ENCODE assay signal across 8 cellular contexts in genomic region chr10:124745678-124746077, GRCh38. TPM values are rescaled to one million over a fixed set of nuclear protein-coding genes. Genes with fewer than 3 reads are reported as not detected.
DNase-seq lines count a peak whose midpoint lies in the region; ATAC-seq and TF ChIP-seq lines count a peak whose summit lies in the region.

No MANE protein-coding gene starts in this region.

- H3K9me3 ChIP-seq in MM.1S (replicated peaks; ENCODE audit: insufficient read depth, low read length) (no peaks in the 10 kb centered on the region), adrenal gland (replicated peaks in 1 of 3) (no peaks in the 10 kb centered on the region)

- TF ChIP-seq CTCF in MM.1S (IDR thresholded peaks at IDR 0.05; ENCODE audit: low read length) (peak; percentile 38), adrenal gland (IDR thresholded peaks at IDR 0.05) (peak; percentile 12 to 66 (median 53)), kidney epithelial cell (IDR thresholded peaks at IDR 0.05; ENCODE audit: insufficient read depth, low read length, poor library complexity, severe bottlenecking) (peak; percentile 52)

- H3K9ac ChIP-seq in MM.1S (ENCODE audit: low read length) = no peak overlapping the region

- TF ChIP-seq POLR2A in adrenal gland (IDR thresholded peaks at IDR 0.05) = no peak

- 9 to 26% (median 16%) methylated on average over 3 of the region's 3 CpGs for WGBS in adrenal gland, 4 donors
- 28% methylated on average over 3 of the region's 3 CpGs for WGBS in urinary bladder

- peaks cover 26% of the 10 kb centered on the region for H3K4me1 ChIP-seq in MM.1S (ENCODE audit: low read length)
- H3K4me1 ChIP-seq in adrenal gland (replicated peaks in 1 of 2) = peaks cover 27 to 31% of the 10 kb centered on the region in 2 donors
- H3K4me1 ChIP-seq in urinary bladder (ENCODE audit: insufficient read depth) = no peaks in the 10 kb centered on the region

- ATAC-seq in GM19328 (IDR thresholded peaks at IDR 0.05; ENCODE audit: unreplicated experiment) (no peak), HG03095 (IDR thresholded peaks at IDR 0.05; ENCODE audit: unreplicated experiment) (no peak)

- H3K27me3 ChIP-seq in MM.1S (replicated peaks; ENCODE audit: insufficient read depth, low read length) (no peaks in the 10 kb centered on the region), adrenal gland (no peaks in the 10 kb centered on the region), kidney epithelial cell (ENCODE audit: control insufficient read depth, insufficient read depth, low read length) (no peaks in the 10 kb centered on the region)

- H2AFZ ChIP-seq in MM.1S (ENCODE audit: low read length) = no peak overlapping the region

- DNase-seq in EH (ENCODE audit: low read depth) (peak; percentile 69), MM.1S (peak; percentile 70), adrenal gland (no peak), kidney epithelial cell (ENCODE audit: low read depth) (no peak)
- no peak for DNase-seq in stimulated activated CD4-positive, alpha-beta T cell treated with anti-CD3 and anti-CD28 coated beads, Interleukin-15, amount 100 ng/mL, for 24 hours

- intact Hi-C loops in adrenal gland (cut with DNase I) = loop anchor here in 1 of 2 donors (2.0 kb wide), 1 partner anchor 215 kb away; no protein-coding TSS in a partner anchor

- no peak overlapping the region for H3K4me2 ChIP-seq in MM.1S (ENCODE audit: low read depth, low read length)

- no peaks in the 10 kb centered on the region for H4K20me1 ChIP-seq in MM.1S (ENCODE audit: insufficient read depth, low read length)

- peaks cover 21% of the 10 kb centered on the region for H3K79me2 ChIP-seq in MM.1S (ENCODE audit: low read length)

- H3F3A ChIP-seq in MM.1S (ENCODE audit: insufficient read depth, low read length) = peaks cover 34% of the 10 kb centered on the region

- no peaks in the 10 kb centered on the region for H3K9me2 ChIP-seq in MM.1S (replicated peaks; ENCODE audit: insufficient read depth, low read length)

- H3K4me3 ChIP-seq in MM.1S (ENCODE audit: low read length) (no peak overlapping the region), adrenal gland (no peak overlapping the region), kidney epithelial cell (ENCODE audit: low read depth, low read length) (no peak overlapping the region), urinary bladder (ENCODE audit: low read depth, low read length) (no peak overlapping the region)

- H3K27ac ChIP-seq in MM.1S (ENCODE audit: low read length) (no peak overlapping the region), adrenal gland (peak overlapping the region in 2 of 5 donors; percentile 85 to 95), urinary bladder (ENCODE audit: low read depth) (peak overlapping the region; percentile 66)

- no peaks in the 10 kb centered on the region for H3K36me3 ChIP-seq in MM.1S (replicated peaks; ENCODE audit: insufficient read depth, low read length)
- no peaks in the 10 kb centered on the region for H3K36me3 ChIP-seq in adrenal gland (replicated peaks in 1 of 2)
- H3K36me3 ChIP-seq in kidney epithelial cell (ENCODE audit: control insufficient read depth, insufficient read depth, low read length) = no peaks in the 10 kb centered on the region
- H3K36me3 ChIP-seq in urinary bladder (ENCODE audit: insufficient read depth) = no peaks in the 10 kb centered on the region

RNA-seq across cellular contexts. Expression of gene FAM53B, which starts 1.5 kb away (rescaled TPM):
- total RNA-seq in adrenal gland = 10 to 100 TPM; 37.7 to 90.9 (median 82.3) TPM
- polyA plus RNA-seq in adrenal gland = 10 to 100 TPM; 15.1 to 56.7 (median 17.8) TPM
- total RNA-seq in kidney epithelial cell = 15.3 and 16.1 TPM in 2 replicates
- 19.8 TPM for total RNA-seq in urinary bladder
- polyA plus RNA-seq in urinary bladder = 15.9 TPM

RNA-seq across cellular contexts. Expression of gene EEF1AKMT2, which starts 46.0 kb away (rescaled TPM):
- total RNA-seq in adrenal gland (10 to 100 TPM in 7 of 8 donors, 1 to 10 TPM in 1; 2.7 to 20.1 (median 15.6) TPM), kidney epithelial cell (13.5 and 14.5 TPM in 2 replicates), urinary bladder (65.9 TPM)
- polyA plus RNA-seq in adrenal gland (10 to 100 TPM; 16.5 to 24.5 (median 17.8) TPM), urinary bladder (12.1 TPM)

RNA-seq across cellular contexts. Expression of gene ABRAXAS2, which starts 55.9 kb away (rescaled TPM):
- total RNA-seq in adrenal gland (10 to 100 TPM; 12.4 to 20.6 (median 16.6) TPM), kidney epithelial cell (15.6 and 19.7 TPM in 2 replicates), urinary bladder (16.4 TPM)
- polyA plus RNA-seq in adrenal gland (10 to 100 TPM in 1 of 3 donors, 1 to 10 TPM in 2; 6.5 to 23.2 (median 7.0) TPM), urinary bladder (11.2 TPM)

Comparison
In these comparisons a context has a peak if more than half of its experiments do, and no peak if none do; other contexts are left out.
1. DNase-seq: peak in EH (single experiment) and MM.1S (single experiment); none in adrenal gland (0 of 7), kidney epithelial cell (single experiment) and stimulated activated CD4-positive, alpha-beta T cell treated with anti-CD3 and anti-CD28 coated beads, Interleukin-15, amount 100 ng/mL, for 24 hours (single experiment).
2. Peak in every context shown above with its lines, with median percentiles within 50 percentile points of each other: CTCF ChIP-seq.